ENCODE assay signal across 8 cellular contexts in the genomic region with DNA sequence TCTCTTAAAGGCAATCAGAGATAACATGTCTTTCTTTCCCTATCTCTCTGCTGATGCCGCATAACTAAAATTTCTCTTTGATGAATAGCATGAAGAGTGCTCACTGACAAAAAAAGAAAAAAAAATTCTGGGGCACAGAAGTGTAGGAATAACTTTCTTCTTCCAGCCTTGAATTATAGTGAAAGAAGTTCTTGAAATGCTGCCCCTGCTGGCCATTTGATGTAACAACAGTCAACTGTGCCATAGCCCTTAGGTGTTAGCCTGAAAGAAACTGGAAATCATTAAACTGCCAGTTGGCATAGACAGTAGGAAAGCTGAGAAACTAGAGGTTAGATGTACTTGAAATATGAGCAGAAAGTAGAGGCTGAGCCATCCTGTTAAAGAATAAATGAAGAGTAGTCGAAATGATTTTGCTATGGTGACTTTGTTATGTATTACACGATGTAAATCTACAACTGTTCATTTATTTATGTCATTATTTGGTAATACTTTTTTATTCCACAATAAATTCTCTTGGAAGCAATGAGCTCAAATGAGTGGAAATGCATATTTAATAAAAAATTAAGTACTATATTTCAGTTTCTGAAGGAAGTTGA. TPM values are rescaled to one million over a fixed set of nuclear protein-coding genes. Genes with fewer than 3 reads are reported as not detected.
DNase-seq lines count a peak whose midpoint lies in the region; ATAC-seq lines count a peak whose summit lies in the region.
"Had no signal": no experiment of that assay in that cellular context is flagged by ENCODE, and none has a peak within 500 bp of the region (broad histone marks: within the 10 kb centered on the region; RNA-seq: fewer than 3 reads in every experiment).

No MANE protein-coding gene starts in this region.

- no peaks in the 10 kb centered on the region for H3K79me1 ChIP-seq in mesendoderm (ENCODE audit: low read length)

- in situ Hi-C loops in SK-MEL-5 (cut with HindIII; ENCODE audit: low pct_unique_long_range_greater_than_20kb, low sequenced_read_pairs), result no loop called here

- no peak overlapping the region for H4K5ac ChIP-seq in mesendoderm (ENCODE audit: low read length)

- H4K8ac ChIP-seq in mesendoderm (ENCODE audit: low read depth, low read length), result no peak overlapping the region

- no peak overlapping the region for H2AK5ac ChIP-seq in mesendoderm (ENCODE audit: low read length)

- H3K9ac ChIP-seq in mesendoderm (ENCODE audit: low read length), result no peak overlapping the region

- H3K4me1 ChIP-seq in mesendoderm (ENCODE audit: control insufficient read depth, low read depth, low read length), result no peaks in the 10 kb centered on the region

- H2BK120ac ChIP-seq in mesendoderm (ENCODE audit: low read depth, low read length), result no peak overlapping the region

- no peak overlapping the region for H3K27ac ChIP-seq in mesendoderm (ENCODE audit: low read depth, low read length)
- H3K27ac ChIP-seq: skin epidermis had no signal

- H3K4ac ChIP-seq in mesendoderm (ENCODE audit: low read depth, low read length), result no peak overlapping the region

- no peak overlapping the region for H2BK15ac ChIP-seq in mesendoderm (replicated peaks; ENCODE audit: low read depth)

- H3K79me2 ChIP-seq in mesendoderm (ENCODE audit: control insufficient read depth, insufficient read depth, low read length), result no peaks in the 10 kb centered on the region

- peak; percentile 53 for DNase-seq in EH (ENCODE audit: low read depth)
- DNase-seq in H7, result peak; percentile 53
- peak; percentile 50 for DNase-seq in SK-MEL-5 (ENCODE audit: low read depth, low spot score)
- DNase-seq in dedifferentiated amniotic fluid mesenchymal stem cell (ENCODE audit: extremely low spot score), result peak; percentile 44
- DNase-seq in mesendoderm, result peak; percentile 53
- DNase-seq in effector CD8-positive, alpha-beta T cell (lab: John Stamatoyannopoulos, UW), result no peak

- H3K4me2 ChIP-seq in mesendoderm (ENCODE audit: low read length), result no peak overlapping the region

- H3K4me3 ChIP-seq in H7 (ENCODE audit: insufficient read depth, low read depth, low read length), result no peak overlapping the region
- H3K4me3 ChIP-seq in mesendoderm (ENCODE audit: low read length), result no peak overlapping the region
- H3K4me3 ChIP-seq: skin epidermis had no signal

- H3K27me3 ChIP-seq in H7 (ENCODE audit: control insufficient read depth, insufficient read depth, low read length), result no peaks in the 10 kb centered on the region
- no peaks in the 10 kb centered on the region for H3K27me3 ChIP-seq in mesendoderm (ENCODE audit: insufficient read depth, low read length, poor library complexity)

- no peak overlapping the region for H3K56ac ChIP-seq in mesendoderm (ENCODE audit: low read length)

- no CpG with 5 or more reads among the region's 3 CpGs for WGBS in mesendoderm (ENCODE audit: extremely low coverage, insufficient coverage, low lambda C conversion rate)

- H2BK5ac ChIP-seq in mesendoderm (ENCODE audit: low read length), result no peak overlapping the region

- no peak for ATAC-seq in HG03045 (IDR thresholded peaks at IDR 0.05; ENCODE audit: unreplicated experiment)

- H3K36me3 ChIP-seq in H7 (replicated peaks; ENCODE audit: control insufficient read depth, insufficient read depth, low read length) (no peaks in the 10 kb centered on the region), mesendoderm (ENCODE audit: control insufficient read depth, insufficient read depth, low read length) (no peaks in the 10 kb centered on the region)

- no peak overlapping the region for H3K18ac ChIP-seq in mesendoderm (ENCODE audit: low read length)

- H3K23ac ChIP-seq in mesendoderm (ENCODE audit: low read length), result no peak overlapping the region

RNA-seq across cellular contexts. Expression of a gene that starts 48.3 kb away (rescaled TPM):
- 25.7 and 30.7 TPM in 2 replicates for total RNA-seq in H7 (2014; rRNA removed; shearing (Covaris generic))
- total RNA-seq in SK-MEL-5 (2014; rRNA removed; shearing (Covaris generic)), result 5.2 and 5.3 TPM in 2 replicates
- polyA plus RNA-seq in SK-MEL-5 (2015; cell fraction: cytosol; rRNA removed), result 13.9 and 14.4 TPM in 2 replicates
- 2.6 and 5.0 TPM in 2 replicates for polyA plus RNA-seq in SK-MEL-5 (2015; cell fraction: nucleus; rRNA removed)
- polyA plus RNA-seq in mesendoderm (2013, experiment 1 of 2), result 47.8 TPM
- polyA plus RNA-seq in mesendoderm (2013, experiment 2 of 2), result 49.6 TPM
